ENCODE assay signal across 2 cellular contexts in genomic region chr12:112409064-112409905, GRCh38.
A peak's percentile ranks its signal among the peaks of the same experiment; 100 is the strongest.
TF ChIP-seq lines count a peak whose summit lies in the region.

Gene RPL6 (minus strand): TSS chr12:112409605. CDS start chr12:112408656, 949 bp downstream.

TF ChIP-seq in A549, 52 proteins besides CTCF, POLR2A, EP300 and RAD21 (continued from another document and continues in another):
- TF ChIP-seq BCL3 (IDR thresholded peaks at IDR 0.05) (peak; percentile 96), PHF8 (IDR thresholded peaks at IDR 0.05; ENCODE audit: borderline replicate concordance, low read depth) (peak; percentile 93), HOXB13 (CRISPR knock-in tag; IDR thresholded peaks at IDR 0.05; ENCODE audit: low read depth) (no peak), HMGXB4 (CRISPR knock-in tag; IDR thresholded peaks at IDR 0.05; ENCODE audit: borderline replicate concordance) (no peak), RNF2 (IDR thresholded peaks at IDR 0.05; ENCODE audit: borderline replicate concordance, low read depth) (no peak), FOXS1 (CRISPR knock-in tag; IDR thresholded peaks at IDR 0.05) (no peak), RARB (CRISPR knock-in tag; IDR thresholded peaks at IDR 0.05) (peak; percentile 44; the same call in 1 of the 2 replicates), KDM1A (IDR thresholded peaks at IDR 0.05; ENCODE audit: low read depth) (no peak), TP53 (CRISPR knock-in tag; IDR thresholded peaks at IDR 0.05) (0 out of 2 replicates have a peak, but pooled peaks have one; percentile 17), JUN (IDR thresholded peaks at IDR 0.05) (peak; percentile 97 to 99), HOXB5 (CRISPR knock-in tag; IDR thresholded peaks at IDR 0.05) (no peak), E2F6 (IDR thresholded peaks at IDR 0.05; ENCODE audit: borderline replicate concordance, low read depth) (0 out of 2 replicates have a peak, but pooled peaks have one; percentile 48), RCOR1 (IDR thresholded peaks at IDR 0.05; ENCODE audit: low read depth, low read length) (0 out of 2 replicates have a peak, but pooled peaks have one; percentile 65), SMC3 (IDR thresholded peaks at IDR 0.05) (no peak), EHF (CRISPR knock-in tag; IDR thresholded peaks at IDR 0.05) (0 out of 2 replicates have a peak, but pooled peaks have one; percentile 55), ELK1 (IDR thresholded peaks at IDR 0.05; ENCODE audit: low read depth, low read length) (0 out of 2 replicates have a peak, but pooled peaks have one; percentile 10), ZNF302 (CRISPR knock-in tag; IDR thresholded peaks at IDR 0.05) (no peak), CEBPB (IDR thresholded peaks at IDR 0.05) (peak in 1 of 2 experiments; percentile 48; a peak in 1 of 4 replicates), HEYL (CRISPR knock-in tag; IDR thresholded peaks at IDR 0.05) (no peak), CBX8 (IDR thresholded peaks at IDR 0.05) (no peak), EHMT2 (IDR thresholded peaks at IDR 0.05; ENCODE audit: low read depth) (no peak), USF2 (IDR thresholded peaks at IDR 0.05) (no peak), MAFK (IDR thresholded peaks at IDR 0.05; ENCODE audit: partially characterized antibody) (no peak), ATOH8 (CRISPR knock-in tag; IDR thresholded peaks at IDR 0.05; ENCODE audit: low read depth) (no peak), HES2 (IDR thresholded peaks at IDR 0.05) (no peak), ZSCAN20 (CRISPR knock-in tag; IDR thresholded peaks at IDR 0.05) (no peak), TFCP2L1 (CRISPR knock-in tag; IDR thresholded peaks at IDR 0.05) (no peak), RFX5 (IDR thresholded peaks at IDR 0.05) (no peak), FOSB (CRISPR knock-in tag; IDR thresholded peaks at IDR 0.05) (no peak; the same call in 1 of the 2 replicates), BHLHE40 (IDR thresholded peaks at IDR 0.05; ENCODE audit: low read depth, low read length) (no peak), MYC (IDR thresholded peaks at IDR 0.05; ENCODE audit: borderline replicate concordance, low read length) (peak; percentile 87), CHD2 (IDR thresholded peaks at IDR 0.05; ENCODE audit: low read length, partially characterized antibody) (no peak)

TF ChIP-seq in WTC11, 78 proteins besides CTCF, POLR2A, EP300 and RAD21 (continued from another document and continues in another):
- TF ChIP-seq CDX4 (CRISPR knock-in tag; IDR thresholded peaks at IDR 0.05; ENCODE audit: borderline replicate concordance) (no peak), TP53 (CRISPR knock-in tag; IDR thresholded peaks at IDR 0.05) (no peak), ZNF121 (CRISPR knock-in tag; IDR thresholded peaks at IDR 0.05) (0 out of 2 replicates have a peak, but pooled peaks have one; percentile 2), SMAD3 (CRISPR knock-in tag; IDR thresholded peaks at IDR 0.05; ENCODE audit: borderline replicate concordance) (peak; percentile 73; the same call in 1 of the 2 replicates), KAT7 (CRISPR knock-in tag; IDR thresholded peaks at IDR 0.05; ENCODE audit: borderline replicate concordance) (0 out of 2 replicates have a peak, but pooled peaks have one; percentile 59), USF1 (CRISPR knock-in tag; IDR thresholded peaks at IDR 0.05) (peak; percentile 33; the same call in 1 of the 2 replicates), PREB (CRISPR knock-in tag; IDR thresholded peaks at IDR 0.05; ENCODE audit: borderline replicate concordance) (no peak), ZNF423 (CRISPR knock-in tag; IDR thresholded peaks at IDR 0.05) (no peak), TEAD4 (CRISPR knock-in tag; IDR thresholded peaks at IDR 0.05) (no peak), ZSCAN18 (CRISPR knock-in tag; IDR thresholded peaks at IDR 0.05) (no peak), ERG (CRISPR knock-in tag; IDR thresholded peaks at IDR 0.05) (peak; percentile 88; the same call in 1 of the 2 replicates), SMAD4 (CRISPR knock-in tag; IDR thresholded peaks at IDR 0.05) (peak; percentile 38; the same call in 1 of the 2 replicates), ZNF532 (CRISPR knock-in tag; IDR thresholded peaks at IDR 0.05; ENCODE audit: borderline replicate concordance) (no peak), AFF4 (CRISPR knock-in tag; IDR thresholded peaks at IDR 0.05; ENCODE audit: borderline replicate concordance) (no peak), ATF3 (CRISPR knock-in tag; conservative IDR thresholded peaks at IDR 0.05) (no peak), RELA (CRISPR knock-in tag; IDR thresholded peaks at IDR 0.05; ENCODE audit: borderline replicate concordance) (no peak), ZNF219 (CRISPR knock-in tag; IDR thresholded peaks at IDR 0.05; ENCODE audit: borderline replicate concordance) (no peak), ARID4B (CRISPR knock-in tag; IDR thresholded peaks at IDR 0.05; ENCODE audit: borderline replicate concordance) (no peak), CBFB (CRISPR knock-in tag; IDR thresholded peaks at IDR 0.05; ENCODE audit: low read depth) (no peak), IRF2 (CRISPR knock-in tag; IDR thresholded peaks at IDR 0.05; ENCODE audit: borderline replicate concordance, low read depth) (no peak), OVOL2 (CRISPR knock-in tag; IDR thresholded peaks at IDR 0.05; ENCODE audit: borderline replicate concordance) (no peak), GTF2I (CRISPR knock-in tag; conservative IDR thresholded peaks at IDR 0.05) (peak; percentile 93), ZNF671 (CRISPR knock-in tag; IDR thresholded peaks at IDR 0.05) (peak; percentile 77; the same call in 1 of the 2 replicates)
